Comparison of ENCODE assay signal across 8 cellular contexts in the genomic region with DNA sequence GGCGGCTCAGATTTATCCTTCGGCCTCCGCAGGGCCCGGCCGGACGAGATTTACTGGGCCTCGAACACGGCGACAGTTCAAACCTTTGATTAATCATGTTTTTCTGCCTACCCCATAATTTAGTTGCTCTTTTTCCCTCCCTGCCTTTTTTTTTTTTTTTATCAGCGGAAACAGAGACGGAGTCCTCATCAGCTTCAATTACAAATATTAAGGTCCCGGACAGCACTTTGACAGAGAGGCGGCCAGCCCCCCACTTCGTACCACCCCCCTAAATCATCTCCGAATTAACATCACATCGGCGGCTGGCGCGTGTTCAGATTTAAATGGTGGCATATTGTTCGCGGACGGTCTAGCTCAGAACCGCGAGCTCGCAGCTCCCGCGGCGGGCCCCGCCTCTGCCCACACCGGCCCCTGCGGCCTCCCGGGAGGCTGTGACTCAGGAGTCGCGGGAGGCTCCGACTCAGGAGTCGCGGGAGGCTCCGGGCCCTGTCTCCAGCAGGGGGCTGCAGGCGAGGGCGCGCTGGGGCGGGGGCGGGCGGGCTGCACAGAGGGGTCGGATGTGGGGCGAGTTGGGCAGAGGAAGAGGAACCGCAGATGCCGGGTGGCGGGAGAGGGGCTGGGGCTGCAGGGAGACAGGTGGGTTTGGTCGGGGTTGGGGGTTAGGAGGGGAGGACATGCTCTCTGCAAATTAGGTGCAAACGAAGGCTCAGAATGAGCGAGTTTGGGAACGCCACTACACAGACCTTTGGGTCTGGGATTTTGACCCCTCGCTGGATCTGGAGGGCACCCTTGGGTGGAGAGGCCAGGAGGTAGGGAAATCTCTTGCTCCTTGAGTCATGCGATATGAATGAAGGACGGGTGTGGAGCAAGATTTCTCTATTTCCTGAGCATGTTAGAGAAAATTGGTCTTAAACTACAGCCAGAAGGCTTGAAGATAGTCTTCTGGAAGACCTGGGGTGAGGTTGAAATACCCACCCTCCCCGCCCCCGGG. TPM values are rescaled to one million over a fixed set of nuclear protein-coding genes. Genes with fewer than 3 reads are reported as not detected.
DNase-seq lines count a peak whose midpoint lies in the region; ATAC-seq, FAIRE-seq and TF ChIP-seq lines count a peak whose summit lies in the region.

No MANE protein-coding gene starts in this region.

- H3K4me1 ChIP-seq in GM12878 (ENCODE audit: control insufficient read depth, insufficient read depth, low read length): peaks cover 5% of the 10 kb centered on the region; the same call in 1 of the 2 replicates

- H3K4me3 Mint-ChIP-seq in immature natural killer cell: peak overlapping the region; percentile 68 to 81 (median 69)

- no peak overlapping the region for H3K4me2 ChIP-seq in GM12878 (ENCODE audit: control insufficient read depth, insufficient read depth)

- peak; percentile 49 for ATAC-seq in GM12878
- ATAC-seq in HG02610 (IDR thresholded peaks at IDR 0.05; ENCODE audit: unreplicated experiment): no peak
- no peak for ATAC-seq in GM21515 (IDR thresholded peaks at IDR 0.05; ENCODE audit: unreplicated experiment)

- peaks cover 26 to 30% of the 10 kb centered on the region in 2 donors for H3K4me1 Mint-ChIP-seq in immature natural killer cell

- TF ChIP-seq CTCF in GM12878 (IDR thresholded peaks at IDR 0.05 in 2 of 3, conservative IDR thresholded peaks at IDR 0.05 in 1 of 3; ENCODE audit: control insufficient read depth in 2 of 3, extremely low read depth in 1 of 3, insufficient read depth in 1 of 3, low read depth in 3 of 3, low read length in 3 of 3): no peak

- peaks cover 31 to 61% (median 35%) of the 10 kb centered on the region in 3 donors for H3K27me3 Mint-ChIP-seq in immature natural killer cell (ENCODE audit: low read depth in 3 of 3)

- peaks cover 0 to 3% (median 0%) of the 10 kb centered on the region in 6 donors for H3K9me3 Mint-ChIP-seq in immature natural killer cell

- peak; percentile 72 for DNase-seq in EH (ENCODE audit: low read depth)
- DNase-seq in RPMI7951 (ENCODE audit: low read depth): peak; percentile 59
- no peak for DNase-seq in GM12878 (ENCODE audit: low read depth, low spot score)
- DNase-seq in immature natural killer cell: no peak
- peak; percentile 4 to 14 for DNase-seq in stimulated activated CD8-positive, alpha-beta memory T cell treated with anti-CD3 and anti-CD28 coated beads, Interleukin-15, amount 100 ng/mL, for 4 hours (ENCODE audit: low read depth in 2 of 2)
- DNase-seq in inferior parietal cortex (ENCODE audit: extremely low spot score): no peak

- no peaks in the 10 kb centered on the region for H3K79me2 ChIP-seq in GM12878 (ENCODE audit: control insufficient read depth, insufficient read depth, low read length)

- SMC1A ChIA-PET in GM12878 (lab: Charles Lee; ENCODE audit: uncharacterized antibody, unreplicated experiment): interaction anchor here (1.6 to 5.9 kb wide), 2 partner anchors 49 to 152 kb away, joined by 5 to 96 read pairs; no protein-coding TSS in a partner anchor

- no peak overlapping the region for H3K27ac Mint-ChIP-seq in immature natural killer cell

- H3K27ac ChIP-seq in GM12878 (ENCODE audit: control insufficient read depth, insufficient read depth): no peak overlapping the region

- H3K9me3 ChIP-seq in GM12878 (replicated peaks; ENCODE audit: control insufficient read depth, insufficient read depth, low read length): no peaks in the 10 kb centered on the region; the same call in 2 of the 3 replicates

- no peak for TF ChIP-seq POLR2A in GM12878 (IDR thresholded peaks at IDR 0.05; ENCODE audit: low read depth, low read length)

- no TSS peak for BruUV-seq in GM12878 (replicated peaks; lab: Mats Ljungman, UMichigan)

- H3K27me3 ChIP-seq in GM12878 (replicated peaks in 1 of 2; ENCODE audit: control insufficient read depth in 2 of 2, insufficient read depth in 2 of 2, low read length in 1 of 2): peaks cover 16 to 41% of the 10 kb centered on the region in 2 experiments

- CTCF ChIA-PET in GM12878 (lab: Yijun Ruan, JAX): interaction anchor here (1.1 kb wide), 1 partner anchor 62 kb away, joined by 4 read pairs; no protein-coding TSS in a partner anchor

- in situ Hi-C loops in GM12878 (cut with MboI): no loop called here

- no peaks in the 10 kb centered on the region for H3K36me3 ChIP-seq in GM12878 (ENCODE audit: control insufficient read depth in 2 of 2, insufficient read depth in 2 of 2, low read length in 1 of 2)

- no peak for TF ChIP-seq RAD21 in GM12878 (IDR thresholded peaks at IDR 0.05; ENCODE audit: insufficient read depth, low read depth, low read length)

- intact Hi-C loops in GM12878 (cut with micrococcal nuclease; ENCODE audit: unreplicated experiment): no loop called here

- POLR2A ChIA-PET in GM12878 (lab: Charles Lee): interaction anchor here (0.6 kb wide), 1 partner anchor 12 kb away, joined by 3 read pairs; no protein-coding TSS in a partner anchor

- no peak overlapping the region for H3K9ac ChIP-seq in GM12878 (ENCODE audit: control insufficient read depth, insufficient read depth, low read length)

- H3K36me3 Mint-ChIP-seq in immature natural killer cell: peaks cover 0 to 3% (median 0%) of the 10 kb centered on the region in 3 donors

- TF ChIP-seq EP300 in GM12878 (IDR thresholded peaks at IDR 0.05; ENCODE audit: borderline replicate concordance in 1 of 2, control insufficient read depth in 1 of 2, low read depth in 2 of 2, low read length in 2 of 2): no peak

- 19% methylated on average over 38 of the region's 58 CpGs for WGBS in GM12878 (ENCODE audit: insufficient coverage, insufficient replicate concordance, low lambda C conversion rate, missing lambda C conversion rate)

- H4K20me1 ChIP-seq in GM12878 (ENCODE audit: control insufficient read depth, insufficient read depth): no peaks in the 10 kb centered on the region

- H3K4me3 ChIP-seq in GM12878: no peak overlapping the region

- RAD21 ChIA-PET in GM12878 (lab: Charles Lee; ENCODE audit: unreplicated experiment): interaction anchor here (0.6 to 1.0 kb wide), 3 partner anchors 11 to 330 kb away, joined by 3 to 5 read pairs (median 4); no protein-coding TSS in a partner anchor

- no peak for FAIRE-seq in GM12878 (lab: Jason Lieb, UNC)

- no peak overlapping the region for H2AFZ ChIP-seq in GM12878 (ENCODE audit: control insufficient read depth, low read depth, low read length)

RNA-seq across cellular contexts. Expression of a gene that starts 19.6 kb away (rescaled TPM):
- 318 and 375 TPM in 2 replicates for total RNA-seq in RPMI7951 (2014; rRNA removed; shearing (Covaris generic))
- total RNA-seq in GM12878 (2013; cell fraction: nucleolus; rRNA removed): 78.9 and 95.7 TPM in 2 replicates
- total RNA-seq in GM12878 (2014; rRNA removed) (401 and 458 TPM in 2 replicates), GM12878 (2014; rRNA removed; fragmentation: Illumina TruSeq; extraction: Trizol) (403 and 422 TPM in 2 replicates), GM12878 (2021) (380 and 418 TPM in 2 replicates)
- polyA plus RNA-seq in GM12878 (2011; ENCODE audit: low read depth): 407 TPM
- polyA plus RNA-seq in GM12878 (2011; rRNA removed) (202 and 379 TPM in 2 replicates), GM12878 (2014; fragmentation: Illumina TruSeq; extraction: Trizol) (642 and 648 TPM in 2 replicates), GM12878 (2014; fragmentation: Nextera tagmentation; extraction: Ambion mirVana) (1,000 to 10,000 TPM in 1 of 2 experiments, 100 to 1,000 TPM in 1; 972 to 1,090 TPM), GM12878 (2014; rRNA removed) (470 and 606 TPM in 2 replicates), GM12878 (2016; fragmentation: Nextera tagmentation; extraction: Ambion mirVana) (100 to 1,000 TPM; 581 to 601 TPM), immature natural killer cell (100 to 1,000 TPM; 383 to 495 (median 467) TPM)
- polyA plus RNA-seq in GM12878 (2011; cell fraction: cytosol; rRNA removed): 736 and 802 TPM in 2 replicates
- 242 and 380 TPM in 2 replicates for polyA plus RNA-seq in GM12878 (2011; cell fraction: nucleus; rRNA removed)
- 675 and 683 TPM in 2 replicates for polyA plus RNA-seq in GM12878 (2012)
- polyA minus RNA-seq in GM12878 (2011; rRNA and poly(A)+ RNA removed): 847 and 1,381 TPM in 2 replicates
- 248 and 263 TPM in 2 replicates for polyA minus RNA-seq in GM12878 (2011; cell fraction: cytosol; rRNA and poly(A)+ RNA removed)
- 163 and 192 TPM in 2 replicates for polyA minus RNA-seq in GM12878 (2011; cell fraction: nucleus; rRNA and poly(A)+ RNA removed)

RNA-seq across cellular contexts. Expression of a gene that starts 31.8 kb away (rescaled TPM):
- total RNA-seq in RPMI7951 (2014; rRNA removed; shearing (Covaris generic)): 27.4 and 47.0 TPM in 2 replicates
- 126 and 133 TPM in 2 replicates for total RNA-seq in GM12878 (2013; cell fraction: nucleolus; rRNA removed)
- total RNA-seq in GM12878 (2014; rRNA removed) (13.7 and 15.7 TPM in 2 replicates), GM12878 (2014; rRNA removed; fragmentation: Illumina TruSeq; extraction: Trizol) (13.4 and 13.7 TPM in 2 replicates), GM12878 (2021) (18.1 and 18.6 TPM in 2 replicates)
- 52.7 TPM for polyA plus RNA-seq in GM12878 (2011; ENCODE audit: low read depth)
- polyA plus RNA-seq in GM12878 (2011; rRNA removed) (44.6 and 55.9 TPM in 2 replicates), GM12878 (2014; fragmentation: Illumina TruSeq; extraction: Trizol) (24.5 and 27.2 TPM in 2 replicates), GM12878 (2014; fragmentation: Nextera tagmentation; extraction: Ambion mirVana) (1 to 10 TPM; 2.8 to 4.4 TPM), GM12878 (2014; rRNA removed) (14.1 and 19.0 TPM in 2 replicates), GM12878 (2016; fragmentation: Nextera tagmentation; extraction: Ambion mirVana) (10 to 100 TPM; 12.5 to 12.7 TPM), immature natural killer cell (100 to 1,000 TPM in 2 of 3 donors, 10 to 100 TPM in 1; 81.7 to 110 (median 100) TPM)
- polyA plus RNA-seq in GM12878 (2011; cell fraction: cytosol; rRNA removed): 43.8 and 59.2 TPM in 2 replicates
- polyA plus RNA-seq in GM12878 (2011; cell fraction: nucleus; rRNA removed): 117 and 243 TPM in 2 replicates
- 44.7 and 46.0 TPM in 2 replicates for polyA plus RNA-seq in GM12878 (2012)
- polyA minus RNA-seq in GM12878 (2011; rRNA and poly(A)+ RNA removed): 40.1 and 42.6 TPM in 2 replicates
- 9.6 and 10.2 TPM in 2 replicates for polyA minus RNA-seq in GM12878 (2011; cell fraction: cytosol; rRNA and poly(A)+ RNA removed)
- polyA minus RNA-seq in GM12878 (2011; cell fraction: nucleus; rRNA and poly(A)+ RNA removed): 36.1 and 39.6 TPM in 2 replicates

RNA-seq across cellular contexts. Expression of a gene that starts 56.3 kb away (rescaled TPM):
- not detected in 2 replicates for total RNA-seq in RPMI7951 (2014; rRNA removed; shearing (Covaris generic))
- total RNA-seq in GM12878 (2013; cell fraction: nucleolus; rRNA removed): 2.6 TPM in 1 of 2 replicates, not detected in the other
- total RNA-seq in GM12878 (2014; rRNA removed) (not detected in 2 replicates), GM12878 (2014; rRNA removed; fragmentation: Illumina TruSeq; extraction: Trizol) (not detected in 2 replicates), GM12878 (2021) (not detected in 2 replicates)
- not detected for polyA plus RNA-seq in GM12878 (2011; ENCODE audit: low read depth)
- polyA plus RNA-seq in GM12878 (2011; rRNA removed) (0.19 and 0.26 TPM in 2 replicates), GM12878 (2014; fragmentation: Illumina TruSeq; extraction: Trizol) (not detected in 2 replicates), GM12878 (2014; fragmentation: Nextera tagmentation; extraction: Ambion mirVana) (not detected), GM12878 (2014; rRNA removed) (not detected in 2 replicates), GM12878 (2016; fragmentation: Nextera tagmentation; extraction: Ambion mirVana) (not detected), immature natural killer cell (not detected)
- 0.13 and 0.32 TPM in 2 replicates for polyA plus RNA-seq in GM12878 (2011; cell fraction: cytosol; rRNA removed)
- polyA plus RNA-seq in GM12878 (2011; cell fraction: nucleus; rRNA removed): 0.73 and 1.7 TPM in 2 replicates
- polyA plus RNA-seq in GM12878 (2012): not detected in 2 replicates
- 2.2 and 4.3 TPM in 2 replicates for polyA minus RNA-seq in GM12878 (2011; rRNA and poly(A)+ RNA removed)
- 3.3 TPM in 1 of 2 replicates, not detected in the other for polyA minus RNA-seq in GM12878 (2011; cell fraction: cytosol; rRNA and poly(A)+ RNA removed)
- polyA minus RNA-seq in GM12878 (2011; cell fraction: nucleus; rRNA and poly(A)+ RNA removed): 2.1 and 3.4 TPM in 2 replicates

Comparison
In these comparisons a context has a peak if more than half of its experiments do, and no peak if none do; other contexts are left out.
1. DNase-seq: peak in EH (single experiment), RPMI7951 (single experiment) and stimulated activated CD8-positive, alpha-beta memory T cell treated with anti-CD3 and anti-CD28 coated beads, Interleukin-15, amount 100 ng/mL, for 4 hours (2 of 2); none in GM12878 (single experiment), immature natural killer cell (0 of 3) and inferior parietal cortex (single experiment).